1 cellular context compared by ENCODE assay signal in the genomic region with DNA sequence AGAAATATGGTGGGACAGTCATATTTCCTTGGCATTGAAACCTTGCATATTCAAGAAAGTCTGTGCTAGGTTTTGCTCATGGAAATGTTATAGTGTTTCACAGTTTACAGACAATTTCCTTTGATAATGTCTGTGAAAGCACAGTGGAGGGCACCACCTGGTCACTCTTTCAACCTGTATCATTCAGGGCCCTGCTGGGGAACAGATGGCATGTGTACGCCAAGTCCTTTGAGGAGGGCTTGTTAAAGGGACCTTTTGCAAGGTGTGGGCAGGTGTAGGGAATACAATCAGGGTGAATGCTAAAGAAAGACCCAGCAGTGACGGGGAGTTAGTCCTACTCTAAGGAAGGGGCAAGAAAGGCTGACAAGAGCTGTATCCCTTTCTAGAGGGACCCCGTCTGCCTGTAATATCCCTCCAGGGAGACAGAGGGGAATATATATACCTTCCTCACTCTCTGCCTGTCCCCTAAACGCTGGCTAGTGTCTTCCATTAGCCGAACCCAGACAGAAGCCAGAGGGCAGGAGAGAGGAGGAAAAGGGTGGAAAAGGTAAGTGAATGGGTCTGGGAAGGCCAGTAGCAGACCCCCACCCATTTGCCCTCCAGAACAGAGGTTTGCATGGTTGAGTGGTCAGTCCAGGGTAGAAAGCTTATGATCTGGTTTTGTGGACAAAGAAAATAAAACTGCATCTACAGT.
TF ChIP-seq lines count a peak whose summit lies in the region.

No MANE protein-coding gene starts in this region.

TF ChIP-seq in IMR-90, 13 proteins besides CTCF, POLR2A, EP300 and RAD21:
- no peak for TF ChIP-seq CHD1 (IDR thresholded peaks at IDR 0.05; ENCODE audit: low read depth, low read length)
- no peak for TF ChIP-seq RCOR1 (IDR thresholded peaks at IDR 0.05; ENCODE audit: insufficient replicate concordance, low read length)
- TF ChIP-seq SMC3 (IDR thresholded peaks at IDR 0.05; ENCODE audit: low read depth, low read length), result no peak
- no peak for TF ChIP-seq NFE2L2 (IDR thresholded peaks at IDR 0.05; ENCODE audit: low read depth, low read length)
- TF ChIP-seq MAFK (IDR thresholded peaks at IDR 0.05; ENCODE audit: low read depth, low read length), result no peak
- TF ChIP-seq RFX5 (IDR thresholded peaks at IDR 0.05; ENCODE audit: low read depth, low read length), result no peak
- TF ChIP-seq BHLHE40 (IDR thresholded peaks at IDR 0.05; ENCODE audit: low read depth, low read length), result no peak
- TF ChIP-seq FOS (IDR thresholded peaks at IDR 0.05; ENCODE audit: low read depth, low read length), result no peak
